Comparison of ENCODE assay signal across 15 cellular contexts in the genomic region with DNA sequence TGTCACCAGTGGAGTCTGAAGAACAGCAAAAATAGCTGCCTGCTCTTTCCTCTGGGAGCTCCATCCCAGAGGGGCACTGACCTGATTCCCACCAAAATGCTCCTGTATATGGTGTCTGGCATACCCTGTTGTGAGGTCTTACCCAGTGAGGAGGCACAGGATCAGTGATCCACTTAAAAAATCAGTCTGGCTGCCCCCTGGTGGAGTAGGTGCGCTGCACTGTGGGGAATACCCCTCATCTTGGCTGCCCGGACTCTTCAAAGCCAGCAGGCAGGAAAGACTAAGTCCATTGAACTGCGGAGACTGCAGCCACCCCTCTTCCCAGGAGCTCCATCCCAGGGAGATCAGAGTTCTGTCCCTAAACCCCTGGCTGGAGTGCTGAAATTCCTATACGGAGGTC.
DNase-seq lines count a peak whose midpoint lies in the region; ATAC-seq and TF ChIP-seq lines count a peak whose summit lies in the region.
"Had no signal": no experiment of that assay in that cellular context is flagged by ENCODE, and none has a peak within 500 bp of the region (broad histone marks: within the 10 kb centered on the region; RNA-seq: fewer than 3 reads in every experiment).

No MANE protein-coding gene starts in this region.

- CTCF ChIA-PET in activated CD4-positive, alpha-beta T cell treated with anti-CD3 and anti-CD28 coated beads for 36 hours (lab: Charles Lee): no interaction called here

- H3K27me3 Mint-ChIP-seq in activated CD4-positive, alpha-beta T cell treated with anti-CD3 and anti-CD28 coated beads for 36 hours: no peaks in the 10 kb centered on the region

- in situ Hi-C loops in SK-MEL-5 (cut with HindIII; ENCODE audit: low pct_unique_long_range_greater_than_20kb, low sequenced_read_pairs): no loop called here

- peaks cover 10% of the 10 kb centered on the region for H3K9me3 Mint-ChIP-seq in activated CD4-positive, alpha-beta T cell treated with anti-CD3 and anti-CD28 coated beads for 36 hours (ENCODE audit: low read depth)
- H3K9me3 Mint-ChIP-seq: nephron had no signal

- no peaks in the 10 kb centered on the region for H3K36me3 ChIP-seq in thyroid gland
- H3K36me3 ChIP-seq: adrenal gland, HAP-1, tibial artery had no signal

- POLR2A ChIA-PET in activated CD4-positive, alpha-beta T cell treated with anti-CD3 and anti-CD28 coated beads for 36 hours (lab: Charles Lee): no interaction called here

- H3K36me3 Mint-ChIP-seq in activated CD4-positive, alpha-beta T cell treated with anti-CD3 and anti-CD28 coated beads for 36 hours (ENCODE audit: low read depth): no peaks in the 10 kb centered on the region

- no peaks in the 10 kb centered on the region for H3K27me3 ChIP-seq in thyroid gland
- H3K27me3 ChIP-seq: adrenal gland, foreskin keratinocyte, tibial artery had no signal

- intact Hi-C loops in activated CD4-positive, alpha-beta T cell treated with anti-CD3 and anti-CD28 coated beads for 36 hours (cut with DNase I, micrococcal nuclease): no loop called here
- intact Hi-C loops in thyroid gland (cut with DNase I): no loop called here

- no peaks in the 10 kb centered on the region for H3K4me1 Mint-ChIP-seq in activated CD4-positive, alpha-beta T cell treated with anti-CD3 and anti-CD28 coated beads for 36 hours
- H3K4me1 Mint-ChIP-seq: nephron had no signal

- DNase-seq in activated CD4-positive, alpha-beta T cell treated with anti-CD3 and anti-CD28 coated beads for 36 hours: peak; percentile 17
- DNase-seq in activated CD4-positive, alpha-beta T cell treated with anti-CD3 and anti-CD28 coated beads, Interleukin-2, amount 50 U/mL, for 48 hours: no peak
- peak; percentile 33 for DNase-seq in SK-MEL-5 (ENCODE audit: low read depth, low spot score)
- DNase-seq in thyroid gland: peak; percentile 11 to 13
- DNase-seq in AG08395 (ENCODE audit: low spot score): no peak
- DNase-seq: ACHN, adrenal gland, foreskin keratinocyte, NCI-H2227 treated with DMSO at 0.1 percent for 48 hours, tibial artery had no signal

- no peak overlapping the region for H3K27ac ChIP-seq in thyroid gland
- H3K27ac ChIP-seq: adrenal gland, foreskin keratinocyte, tibial artery had no signal

- no peaks in the 10 kb centered on the region for H3K9me3 ChIP-seq in thyroid gland
- H3K9me3 ChIP-seq: adrenal gland, HAP-1, tibial artery had no signal

- peak in 1 of 6 experiments; percentile 9 for TF ChIP-seq CTCF in thyroid gland (IDR thresholded peaks at IDR 0.05)

- H3K4me3 ChIP-seq in thyroid gland (replicated peaks in 1 of 3): no peak overlapping the region
- H3K4me3 ChIP-seq: adrenal gland, HAP-1, tibial artery had no signal

- no peak for ATAC-seq in activated CD4-positive, alpha-beta T cell treated with anti-CD3 and anti-CD28 coated beads for 36 hours
- ATAC-seq in HG03159 (IDR thresholded peaks at IDR 0.05; ENCODE audit: unreplicated experiment) (peak; percentile 70), HG02610 (IDR thresholded peaks at IDR 0.05; ENCODE audit: unreplicated experiment) (no peak), HG02840 (IDR thresholded peaks at IDR 0.05; ENCODE audit: low FRiP score, unreplicated experiment) (no peak)
- ATAC-seq: foreskin keratinocyte had no signal

- H3K27ac Mint-ChIP-seq in activated CD4-positive, alpha-beta T cell treated with anti-CD3 and anti-CD28 coated beads for 36 hours: no peak overlapping the region
- H3K27ac Mint-ChIP-seq: nephron had no signal

- no peaks in the 10 kb centered on the region for H3K4me1 ChIP-seq in thyroid gland
- H3K4me1 ChIP-seq: adrenal gland, foreskin keratinocyte, tibial artery had no signal

- H3K4me3 Mint-ChIP-seq in activated CD4-positive, alpha-beta T cell treated with anti-CD3 and anti-CD28 coated beads for 36 hours: no peak overlapping the region
- H3K4me3 Mint-ChIP-seq: nephron had no signal

- WGBS in thyroid gland, 2 donors: 57 to 78% methylated on average over 4 of the region's 4 CpGs

- no peak for TF ChIP-seq POLR2A in thyroid gland (IDR thresholded peaks at IDR 0.05)

Comparison
In these comparisons a context has a peak if more than half of its experiments do, and no peak if none do; other contexts are left out.
1. DNase-seq: peak in activated CD4-positive, alpha-beta T cell treated with anti-CD3 and anti-CD28 coated beads for 36 hours (single experiment), SK-MEL-5 (single experiment) and thyroid gland (2 of 2); none in activated CD4-positive, alpha-beta T cell treated with anti-CD3 and anti-CD28 coated beads, Interleukin-2, amount 50 U/mL, for 48 hours (0 of 2) and AG08395 (single experiment).